Comparison of ENCODE assay signal across 9 cellular contexts in genomic region chr4:89829470-89830138, GRCh38. TPM values are rescaled to one million over a fixed set of nuclear protein-coding genes. Genes with fewer than 3 reads are reported as not detected.
DNase-seq lines count a peak whose midpoint lies in the region; ATAC-seq, FAIRE-seq and TF ChIP-seq lines count a peak whose summit lies in the region.
"Had no signal": no experiment of that assay in that cellular context is flagged by ENCODE, and none has a peak within 500 bp of the region (broad histone marks: within the 10 kb centered on the region; RNA-seq: fewer than 3 reads in every experiment).

No MANE protein-coding gene starts in this region.

- TF ChIP-seq EP300 in HepG2 (IDR thresholded peaks at IDR 0.05; ENCODE audit: low read depth in 2 of 2, low read length in 2 of 2) (no peak), HepG2 (CRISPR knock-in tag; IDR thresholded peaks at IDR 0.05; ENCODE audit: borderline replicate concordance) (no peak)

- CTCF ChIA-PET in activated CD8-positive, alpha-beta T cell treated with anti-CD3 and anti-CD28 coated beads, Interleukin-2, amount 10 ng/mL, durations not matched to agents 7 days and 5 days (lab: Charles Lee), result interaction anchor here (1.2 kb wide), 1 partner anchor 177 kb away, joined by 3 read pairs; no protein-coding TSS in a partner anchor
- CTCF ChIA-PET in HepG2 (lab: Yijun Ruan, JAX; ENCODE audit: low intra/inter-chr PET ratio, low total read pairs), result no interaction called here

- H3K9ac ChIP-seq in HepG2 (ENCODE audit: insufficient read depth, low read depth, low read length), result no peak overlapping the region

- TF ChIP-seq CTCF in HepG2 (CRISPR knock-in tag; IDR thresholded peaks at IDR 0.05), result no peak

- TF ChIP-seq POLR2A in HepG2 (IDR thresholded peaks at IDR 0.05; ENCODE audit: insufficient read depth in 1 of 2, low read depth in 2 of 2, low read length in 2 of 2), result no peak

- no peak overlapping the region for H3K4me3 ChIP-seq in HepG2 (replicated peaks in 1 of 3; ENCODE audit: insufficient read depth in 1 of 3, low read depth in 2 of 3, low read length in 3 of 3)
- H3K4me3 ChIP-seq: body of pancreas had no signal

- H3K27ac Mint-ChIP-seq in activated CD8-positive, alpha-beta T cell treated with anti-CD3 and anti-CD28 coated beads, Interleukin-2, amount 10 ng/mL, durations not matched to agents 7 days and 5 days, result peak overlapping the region; percentile 77

- intact Hi-C loops in HepG2 (cut with micrococcal nuclease; ENCODE audit: unreplicated experiment), result no loop called here

- H2AFZ ChIP-seq in HepG2 (ENCODE audit: low read length), result no peak overlapping the region

- no peaks in the 10 kb centered on the region for H3K27me3 ChIP-seq in HepG2 (ENCODE audit: control insufficient read depth in 1 of 2, insufficient read depth in 2 of 2, low read length in 2 of 2)
- H3K27me3 ChIP-seq: body of pancreas had no signal

- H3K9me3 Mint-ChIP-seq in activated CD8-positive, alpha-beta T cell treated with anti-CD3 and anti-CD28 coated beads, Interleukin-2, amount 10 ng/mL, durations not matched to agents 7 days and 5 days (ENCODE audit: insufficient read depth), result no peaks in the 10 kb centered on the region

- H3K4me1 ChIP-seq in HepG2 (ENCODE audit: insufficient read depth, low read length), result no peaks in the 10 kb centered on the region; the same call in 1 of the 2 replicates
- H3K4me1 ChIP-seq: body of pancreas had no signal

- H3K4me1 Mint-ChIP-seq in activated CD8-positive, alpha-beta T cell treated with anti-CD3 and anti-CD28 coated beads, Interleukin-2, amount 10 ng/mL, durations not matched to agents 7 days and 5 days (ENCODE audit: low read depth), result peaks cover 18% of the 10 kb centered on the region

- H3K27ac ChIP-seq in HepG2 (ENCODE audit: extremely low read length, insufficient read depth, low read length), result no peak overlapping the region

- BruUV-seq in HepG2 (replicated peaks; lab: Mats Ljungman, UMichigan), result no TSS peak

- POLR2A ChIA-PET in activated CD8-positive, alpha-beta T cell treated with anti-CD3 and anti-CD28 coated beads, Interleukin-2, amount 10 ng/mL, durations not matched to agents 7 days and 5 days (lab: Charles Lee), result no interaction called here
- POLR2A ChIA-PET in HepG2 (lab: Yijun Ruan, JAX), result no interaction called here

- ATAC-seq in GM19328 (IDR thresholded peaks at IDR 0.05; ENCODE audit: unreplicated experiment), result peak; percentile 79
- ATAC-seq in HG03280 (IDR thresholded peaks at IDR 0.05; ENCODE audit: unreplicated experiment), result peak; percentile 92
- peak; percentile 89 for ATAC-seq in activated CD8-positive, alpha-beta T cell treated with anti-CD3 and anti-CD28 coated beads, Interleukin-2, amount 10 ng/mL, durations not matched to agents 7 days and 5 days
- no peak for ATAC-seq in HepG2
- ATAC-seq: body of pancreas had no signal

- H3K36me3 ChIP-seq in HepG2 (replicated peaks in 1 of 2; ENCODE audit: control insufficient read depth in 1 of 2, insufficient read depth in 2 of 2, low read length in 2 of 2), result no peaks in the 10 kb centered on the region

- FAIRE-seq in HepG2 (lab: Jason Lieb, UNC), result no peak

- DNase-seq in CD1c-positive myeloid dendritic cell (ENCODE audit: extremely low spot score) (peak; percentile 89), HepG2 (ENCODE audit: low spot score) (peak; percentile 20), activated gamma-delta T cell treated with Interleukin-2 at 50 U/mL for 16 hours (no peak), kidney tubule cell (ENCODE audit: low spot score) (no peak), GOT3 (lab: John Stamatoyannopoulos, UW) (no peak)
- peak; percentile 62 for DNase-seq in activated CD8-positive, alpha-beta T cell treated with anti-CD3 and anti-CD28 coated beads, Interleukin-2, amount 10 ng/mL, durations not matched to agents 7 days and 5 days

- 9% methylated on average over 7 of the region's 7 CpGs for WGBS in HepG2 (ENCODE audit: low lambda C conversion rate)

- H3K27me3 Mint-ChIP-seq in activated CD8-positive, alpha-beta T cell treated with anti-CD3 and anti-CD28 coated beads, Interleukin-2, amount 10 ng/mL, durations not matched to agents 7 days and 5 days (ENCODE audit: low read depth), result peaks cover 16% of the 10 kb centered on the region

- no peak for TF ChIP-seq RAD21 in HepG2 (CRISPR knock-in tag; IDR thresholded peaks at IDR 0.05)

- H3K36me3 Mint-ChIP-seq in activated CD8-positive, alpha-beta T cell treated with anti-CD3 and anti-CD28 coated beads, Interleukin-2, amount 10 ng/mL, durations not matched to agents 7 days and 5 days (ENCODE audit: low read depth), result peaks cover 2% of the 10 kb centered on the region

- in situ Hi-C loops in HepG2 (cut with HindIII; ENCODE audit: extremely low pct_ligation_motif_present, low pct_unique_long_range_greater_than_20kb), result no loop called here

- H3K4me2 ChIP-seq in HepG2 (ENCODE audit: low read depth, low read length), result no peak overlapping the region

- no peaks in the 10 kb centered on the region for H4K20me1 ChIP-seq in HepG2 (ENCODE audit: insufficient read depth, low read length)

- H3K9me3 ChIP-seq in HepG2 (ENCODE audit: low read length), result no peaks in the 10 kb centered on the region
- H3K9me3 ChIP-seq: body of pancreas had no signal

- H3K79me2 ChIP-seq in HepG2 (ENCODE audit: insufficient read depth, low read length), result no peaks in the 10 kb centered on the region

- H3K4me3 Mint-ChIP-seq in activated CD8-positive, alpha-beta T cell treated with anti-CD3 and anti-CD28 coated beads, Interleukin-2, amount 10 ng/mL, durations not matched to agents 7 days and 5 days, result peak overlapping the region; percentile 27

TF ChIP-seq in HepG2, 621 proteins besides CTCF, POLR2A, EP300 and RAD21:
- TF ChIP-seq ZNF230 (CRISPR knock-in tag; IDR thresholded peaks at IDR 0.05), result no peak
- no peak for TF ChIP-seq AKNA (CRISPR knock-in tag; IDR thresholded peaks at IDR 0.05; ENCODE audit: borderline replicate concordance)

RNA-seq across cellular contexts. Expression of gene SNCA, which starts 7.4 kb away (rescaled TPM):
- total RNA-seq in activated CD8-positive, alpha-beta T cell treated with anti-CD3 and anti-CD28 coated beads, Interleukin-2, amount 10 ng/mL, durations not matched to agents 7 days and 5 days, result 1 to 10 TPM; 3.8 to 4.3 TPM
- total RNA-seq in HepG2 (2016; rRNA removed; fragmentation: Illumina TruSeq; extraction: Trizol), result not detected in 2 replicates
- not detected in 2 replicates for total RNA-seq in HepG2 (2016; cell fraction: cytosol; rRNA removed; fragmentation: Illumina TruSeq; extraction: Trizol; ENCODE audit: low read depth)
- not detected in 2 replicates for total RNA-seq in HepG2 (2016; cell fraction: insoluble cytoplasmic fraction; rRNA removed; fragmentation: Illumina TruSeq; extraction: Trizol)
- total RNA-seq in HepG2 (2016; cell fraction: membrane; rRNA removed; fragmentation: Illumina TruSeq; extraction: Trizol), result not detected in 2 replicates
- not detected in 2 replicates for total RNA-seq in HepG2 (2016; cell fraction: nucleus; rRNA removed; fragmentation: Illumina TruSeq; extraction: Trizol)
- not detected in 2 replicates for polyA plus RNA-seq in HepG2 (2011; rRNA removed)
- not detected in 2 replicates for polyA plus RNA-seq in HepG2 (2011; cell fraction: cytosol; rRNA removed)
- not detected in 2 replicates for polyA plus RNA-seq in HepG2 (2011; cell fraction: nucleus; rRNA removed)
- polyA plus RNA-seq in HepG2 (2012), result 0.11 TPM in 1 of 2 replicates, not detected in the other
- not detected in 2 replicates for polyA plus RNA-seq in HepG2 (2016; cell fraction: cytosol; fragmentation: Illumina TruSeq; extraction: Trizol; ENCODE audit: low read depth)
- polyA plus RNA-seq in HepG2 (2016; cell fraction: insoluble cytoplasmic fraction; fragmentation: Illumina TruSeq; extraction: Trizol; ENCODE audit: low read depth), result not detected in 2 replicates
- polyA plus RNA-seq in HepG2 (2016; cell fraction: membrane; fragmentation: Illumina TruSeq; extraction: Trizol; ENCODE audit: low read depth), result not detected in 2 replicates
- not detected in 2 replicates for polyA plus RNA-seq in HepG2 (2016; cell fraction: nucleus; fragmentation: Illumina TruSeq; extraction: Trizol; ENCODE audit: insufficient read depth, low read depth)
- 0.44 TPM in 1 of 2 replicates, not detected in the other for polyA minus RNA-seq in HepG2 (2011; rRNA and poly(A)+ RNA removed; ENCODE audit: low replicate concordance)
- not detected in 2 replicates for polyA minus RNA-seq in HepG2 (2011; cell fraction: cytosol; rRNA and poly(A)+ RNA removed)
- not detected in 2 replicates for polyA minus RNA-seq in HepG2 (2011; cell fraction: nucleus; rRNA and poly(A)+ RNA removed)

Comparison
In these comparisons a context has a peak if more than half of its experiments do, and no peak if none do; other contexts are left out.
1. DNase-seq: peak in CD1c-positive myeloid dendritic cell (single experiment), activated CD8-positive, alpha-beta T cell treated with anti-CD3 and anti-CD28 coated beads, Interleukin-2, amount 10 ng/mL, durations not matched to agents 7 days and 5 days (single experiment) and HepG2 (single experiment); none in activated gamma-delta T cell treated with Interleukin-2 at 50 U/mL for 16 hours (single experiment), kidney tubule cell (single experiment) and GOT3 (single experiment).